16 cellular contexts compared by ENCODE assay signal in the genomic region with DNA sequence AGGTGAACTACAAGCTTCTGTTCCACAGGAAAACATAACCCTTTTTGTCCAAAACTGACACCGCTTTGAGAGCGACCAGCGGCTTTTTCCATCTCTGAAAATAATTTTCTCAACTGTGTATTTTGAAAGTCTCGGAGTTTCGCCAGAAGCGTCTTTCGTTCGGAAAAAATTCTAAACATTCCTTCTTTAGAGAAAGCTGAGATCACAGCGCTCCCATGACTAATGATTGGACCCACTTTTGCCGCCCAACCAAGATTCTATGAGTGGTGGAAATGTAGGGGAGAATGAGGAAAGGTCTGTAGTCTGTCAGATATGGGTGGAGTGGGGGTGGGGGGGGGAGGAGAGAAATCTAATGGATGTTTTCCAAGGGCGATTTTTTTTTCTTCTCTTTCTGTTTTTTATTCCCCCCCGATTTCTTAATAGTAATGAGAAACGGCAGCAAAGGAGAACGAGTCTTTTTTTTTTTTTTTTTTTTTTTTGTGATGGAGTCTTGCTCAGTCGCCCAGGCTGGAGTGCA.
"Had no signal": no experiment of that assay in that cellular context is flagged by ENCODE, and none has a peak within 500 bp of the region (broad histone marks: within the 10 kb centered on the region; RNA-seq: fewer than 3 reads in every experiment).

No MANE protein-coding gene starts in this region.

- H3K9me3 ChIP-seq: lower lobe of right lung, prostate gland, right lobe of liver, upper lobe of right lung had no signal

- H3K4me3 ChIP-seq: gastroesophageal sphincter, heart right ventricle, lower lobe of right lung, prostate gland, right lobe of liver, upper lobe of right lung had no signal

- H3K4me1 Mint-ChIP-seq: activated T-helper 17 cell treated with anti-CD3 and anti-CD28 coated beads, Interleukin-2, amount 50 U/mL, for 72 hours had no signal

- H3K27ac ChIP-seq: epithelial cell of prostate, gastroesophageal sphincter, heart right ventricle, lower lobe of right lung, prostate gland, right lobe of liver, upper lobe of right lung had no signal

- H3K36me3 ChIP-seq: gastroesophageal sphincter, heart right ventricle, lower lobe of right lung, prostate gland, right lobe of liver, upper lobe of right lung had no signal

- H3K4me3 Mint-ChIP-seq: activated naive CD4-positive, alpha-beta T cell treated with anti-CD3 and anti-CD28 coated beads, Interleukin-2, amount 50 U/mL, for 24 hours; activated T-helper 17 cell treated with anti-CD3 and anti-CD28 coated beads, Interleukin-2, amount 50 U/mL, for 72 hours; dendritic cell treated with granulocyte-macrophage colony-stimulating factor and Interleukin-4, amounts not matched to agents 40 ng/mL and 50 ng/mL, for 4 days; effector memory CD8-positive, alpha-beta T cell; mesothelial cell of epicardium had no signal

- H3K4me1 ChIP-seq: heart right ventricle, lower lobe of right lung, prostate gland, right lobe of liver, upper lobe of right lung had no signal

- H3K27ac Mint-ChIP-seq: activated T-helper 17 cell treated with anti-CD3 and anti-CD28 coated beads, Interleukin-2, amount 50 U/mL, for 72 hours; dendritic cell treated with granulocyte-macrophage colony-stimulating factor and Interleukin-4, amounts not matched to agents 40 ng/mL and 50 ng/mL, for 4 days; effector memory CD8-positive, alpha-beta T cell; mesothelial cell of epicardium had no signal

- ATAC-seq: activated T-helper 17 cell treated with anti-CD3 and anti-CD28 coated beads, Interleukin-2, amount 50 U/mL, for 72 hours; effector memory CD8-positive, alpha-beta T cell; gastroesophageal sphincter; heart right ventricle; left colon; lower lobe of right lung; right lobe of liver; stimulated activated naive CD8-positive, alpha-beta T cell treated with anti-CD3 and anti-CD28 coated beads, Interleukin-15, amount 100 ng/mL, for 72 hours; upper lobe of right lung had no signal

- DNase-seq: anterior cingulate cortex; effector memory CD8-positive, alpha-beta T cell; heart right ventricle; left colon; lower lobe of right lung; right lobe of liver; stimulated activated naive CD8-positive, alpha-beta T cell treated with anti-CD3 and anti-CD28 coated beads, Interleukin-15, amount 100 ng/mL, for 72 hours; T-helper 9 cell; upper lobe of right lung had no signal
